In genomic region chr22:20393705-20394476, GRCh38 we compare ENCODE assay signal across 8 cellular contexts. TPM values are rescaled to one million over a fixed set of nuclear protein-coding genes. Genes with fewer than 3 reads are reported as not detected.
DNase-seq lines count a peak whose midpoint lies in the region; ATAC-seq and TF ChIP-seq lines count a peak whose summit lies in the region.

Gene ZNF74, plus strand, starts transcription at chr22:20394151. Its CDS starts 478 bp downstream, at chr22:20394629.

- H3K27ac ChIP-seq in CD4-positive, alpha-beta T cell (ENCODE audit: low read depth, low read length), result peak within 1 kb of the TSS; percentile 64

- POLR2A ChIA-PET in CD4-positive, alpha-beta T cell (lab: Charles Lee), result interaction anchor here (0.6 to 2.5 kb wide), 8 partner anchors 8 to 962 kb away, joined by 3 to 17 read pairs (median 4); partner anchors contain the start of genes DGCR6L, HIRA and TRMT2A

- TF ChIP-seq CTCF in CD4-positive, alpha-beta T cell (IDR thresholded peaks at IDR 0.05), result no peak

- H3K4me1 Mint-ChIP-seq in CD4-positive, alpha-beta T cell (ENCODE audit: low read depth), result peaks cover 30% of the 10 kb centered on the region
- peaks cover 22% of the 10 kb centered on the region for H3K4me1 Mint-ChIP-seq in activated T-helper 1 cell treated with anti-CD3 and anti-CD28 coated beads, Interleukin-12 subunit alpha, Interleukin-12 subunit beta, Interleukin-2, Interleukin-4 antibody, amounts not matched to agents 30 ng/mL and 10 ng/mL and 1 ng/mL, durations not matched to agents 14 hours and 24 hours and 36 hours (ENCODE audit: low read depth)

- TF ChIP-seq RAD21 in Ishikawa (IDR thresholded peaks at IDR 0.05; ENCODE audit: low read depth), result no peak

- H3K27me3 ChIP-seq in CD4-positive, alpha-beta T cell (ENCODE audit: control insufficient read depth, insufficient read depth, low read length), result no peaks in the 10 kb centered on the region

- no peaks in the 10 kb centered on the region for H3K27me3 Mint-ChIP-seq in CD4-positive, alpha-beta T cell
- H3K27me3 Mint-ChIP-seq in activated T-helper 1 cell treated with anti-CD3 and anti-CD28 coated beads, Interleukin-12 subunit alpha, Interleukin-12 subunit beta, Interleukin-2, Interleukin-4 antibody, amounts not matched to agents 30 ng/mL and 10 ng/mL and 1 ng/mL, durations not matched to agents 14 hours and 24 hours and 36 hours (ENCODE audit: insufficient read depth), result no peaks in the 10 kb centered on the region

- no peaks in the 10 kb centered on the region for H3K36me3 Mint-ChIP-seq in CD4-positive, alpha-beta T cell (ENCODE audit: low read depth)
- H3K36me3 Mint-ChIP-seq in activated T-helper 1 cell treated with anti-CD3 and anti-CD28 coated beads, Interleukin-12 subunit alpha, Interleukin-12 subunit beta, Interleukin-2, Interleukin-4 antibody, amounts not matched to agents 30 ng/mL and 10 ng/mL and 1 ng/mL, durations not matched to agents 14 hours and 24 hours and 36 hours (ENCODE audit: low read depth), result no peaks in the 10 kb centered on the region

- intact Hi-C loops in CD4-positive, alpha-beta T cell (cut with DNase I, micrococcal nuclease), result loop anchor here (2.0 to 10.0 kb wide), 6 partner anchors 72 to 463 kb away; partner anchors contain the start of genes DGCR6L (in 2 of the 2), ARVCF (in 1 of the 2), PI4KA (in 1 of the 2) and RANBP1 (in 1 of the 2)
- intact Hi-C loops in activated T-helper 1 cell treated with anti-CD3 and anti-CD28 coated beads, Interleukin-12 subunit alpha, Interleukin-12 subunit beta, Interleukin-2, Interleukin-4 antibody, amounts not matched to agents 30 ng/mL and 10 ng/mL and 1 ng/mL, durations not matched to agents 14 hours and 24 hours and 36 hours (cut with micrococcal nuclease), result loop anchor here (1.0 kb wide), 3 partner anchors 70 to 101 kb away; partner anchors contain the start of genes DGCR6L and KLHL22

- ATAC-seq in CD4-positive, alpha-beta T cell (ENCODE audit: poor library complexity), result peak; percentile 97
- ATAC-seq in GM19468 (IDR thresholded peaks at IDR 0.05; ENCODE audit: extremely low read depth, unreplicated experiment), result peak; percentile 71

- DNase-seq in CD4-positive, alpha-beta T cell, result peak; percentile 70 to 86 (median 80)
- DNase-seq in RKO (ENCODE audit: low spot score) (peak; percentile 94), fibroblast of gingiva (ENCODE audit: low read depth) (peak; percentile 93), myocyte (ENCODE audit: low read depth) (peak; percentile 95)
- peak; percentile 79 for DNase-seq in activated T-helper 1 cell treated with anti-CD3 and anti-CD28 coated beads, Interleukin-12 subunit alpha, Interleukin-12 subunit beta, Interleukin-2, Interleukin-4 antibody, amounts not matched to agents 30 ng/mL and 10 ng/mL and 1 ng/mL, durations not matched to agents 14 hours and 24 hours and 36 hours (ENCODE audit: low spot score)
- DNase-seq in stimulated activated CD8-positive, alpha-beta memory T cell treated with anti-CD3 and anti-CD28 coated beads, Interleukin-7, amount 100 ng/mL, for 24 hours (ENCODE audit: low read depth), result peak; percentile 59

- peak within 1 kb of the TSS; percentile 86 for H3K27ac Mint-ChIP-seq in CD4-positive, alpha-beta T cell
- H3K27ac Mint-ChIP-seq in activated T-helper 1 cell treated with anti-CD3 and anti-CD28 coated beads, Interleukin-12 subunit alpha, Interleukin-12 subunit beta, Interleukin-2, Interleukin-4 antibody, amounts not matched to agents 30 ng/mL and 10 ng/mL and 1 ng/mL, durations not matched to agents 14 hours and 24 hours and 36 hours, result peak within 1 kb of the TSS; percentile 91

- peak within 1 kb of the TSS; percentile 86 for H3K4me3 Mint-ChIP-seq in CD4-positive, alpha-beta T cell
- peak within 1 kb of the TSS; percentile 89 for H3K4me3 Mint-ChIP-seq in activated T-helper 1 cell treated with anti-CD3 and anti-CD28 coated beads, Interleukin-12 subunit alpha, Interleukin-12 subunit beta, Interleukin-2, Interleukin-4 antibody, amounts not matched to agents 30 ng/mL and 10 ng/mL and 1 ng/mL, durations not matched to agents 14 hours and 24 hours and 36 hours

- no peaks in the 10 kb centered on the region for H3K9me3 ChIP-seq in CD4-positive, alpha-beta T cell (ENCODE audit: control insufficient read depth, low read length)

- peak; percentile 38; the same call in 1 of the 2 replicates for TF ChIP-seq EP300 in Ishikawa (IDR thresholded peaks at IDR 0.05; ENCODE audit: borderline replicate concordance)

- H3K9me3 Mint-ChIP-seq in CD4-positive, alpha-beta T cell, result no peaks in the 10 kb centered on the region
- H3K9me3 Mint-ChIP-seq in activated T-helper 1 cell treated with anti-CD3 and anti-CD28 coated beads, Interleukin-12 subunit alpha, Interleukin-12 subunit beta, Interleukin-2, Interleukin-4 antibody, amounts not matched to agents 30 ng/mL and 10 ng/mL and 1 ng/mL, durations not matched to agents 14 hours and 24 hours and 36 hours, result no peaks in the 10 kb centered on the region

- CTCF ChIA-PET in CD4-positive, alpha-beta T cell (lab: Charles Lee), result interaction anchor here (1.5 kb wide), 1 partner anchor 74 kb away, joined by 3 read pairs; the partner anchor contains the start of gene DGCR6L

TF ChIP-seq in Ishikawa, 13 proteins besides CTCF, POLR2A, EP300 and RAD21:
- TF ChIP-seq TAF1 (IDR thresholded peaks at IDR 0.05; ENCODE audit: low read depth), result peak; percentile 87
- peak; percentile 55; the same call in 1 of the 2 replicates for TF ChIP-seq ZBTB7A (IDR thresholded peaks at IDR 0.05; ENCODE audit: low read depth)
- no peak for TF ChIP-seq TCF12 (IDR thresholded peaks at IDR 0.05; ENCODE audit: low read depth)
- TF ChIP-seq, protein P1, sequence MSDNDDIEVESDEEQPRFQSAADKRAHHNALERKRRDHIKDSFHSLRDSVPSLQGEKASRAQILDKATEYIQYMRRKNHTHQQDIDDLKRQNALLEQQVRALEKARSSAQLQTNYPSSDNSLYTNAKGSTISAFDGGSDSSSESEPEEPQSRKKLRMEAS (IDR thresholded peaks at IDR 0.05), result peak; percentile 78
- TF ChIP-seq NFIC (IDR thresholded peaks at IDR 0.05), result no peak; the same call in 1 of the 2 replicates
- peak; percentile 58; the same call in 1 of the 2 replicates for TF ChIP-seq CREB1 (IDR thresholded peaks at IDR 0.05; ENCODE audit: low read depth)
- TF ChIP-seq EGR1 (IDR thresholded peaks at IDR 0.05), result 0 out of 2 replicates have a peak, but pooled peaks have one; percentile 14
- peak; percentile 79 for TF ChIP-seq YY1 (IDR thresholded peaks at IDR 0.05; ENCODE audit: low read depth)
- TF ChIP-seq CEBPB (IDR thresholded peaks at IDR 0.05), result no peak
- no peak for TF ChIP-seq FOXM1 (IDR thresholded peaks at IDR 0.05; ENCODE audit: borderline replicate concordance, low read depth)
- peak; percentile 29 for TF ChIP-seq TEAD4 (IDR thresholded peaks at IDR 0.05)
- TF ChIP-seq USF1 (IDR thresholded peaks at IDR 0.05), result no peak

RNA-seq across cellular contexts. Expression of gene ZNF74, which starts in this region (rescaled TPM):
- 1 to 10 TPM; 1.7 to 2.3 TPM for total RNA-seq in CD4-positive, alpha-beta T cell
- 14.3 and 15.2 TPM in 2 replicates for total RNA-seq in activated T-helper 1 cell treated with anti-CD3 and anti-CD28 coated beads, Interleukin-12 subunit alpha, Interleukin-12 subunit beta, Interleukin-2, Interleukin-4 antibody, amounts not matched to agents 30 ng/mL and 10 ng/mL and 1 ng/mL, durations not matched to agents 14 hours and 24 hours and 36 hours
- 18.4 and 19.9 TPM in 2 replicates for total RNA-seq in myocyte
- 8.3 TPM for polyA plus RNA-seq in myocyte (2012)

Comparison
In these comparisons a context has a peak if more than half of its experiments do, and no peak if none do; other contexts are left out.
1. Peak in every context shown above with its lines: DNase-seq, ATAC-seq and H3K27ac ChIP-seq.